8 cellular contexts compared by ENCODE assay signal in genomic region chr6:156776470-156776840, GRCh38. TPM values are rescaled to one million over a fixed set of nuclear protein-coding genes. Genes with fewer than 3 reads are reported as not detected.
DNase-seq lines count a peak whose midpoint lies in the region; ATAC-seq and TF ChIP-seq lines count a peak whose summit lies in the region.

No MANE protein-coding gene starts in this region.

- peaks cover 25% of the 10 kb centered on the region for H3K79me2 ChIP-seq in KMS-11 (ENCODE audit: insufficient read depth, low read depth)

- ATAC-seq in HG02610 (IDR thresholded peaks at IDR 0.05; ENCODE audit: unreplicated experiment) = no peak
- ATAC-seq in GM21529 (IDR thresholded peaks at IDR 0.05; ENCODE audit: unreplicated experiment) = no peak

- H3K27ac ChIP-seq in KMS-11 (peak overlapping the region; percentile 98), ovary (peak overlapping the region; percentile 96)

- no peak for TF ChIP-seq POLR2A in ovary (IDR thresholded peaks at IDR 0.05)

- H3K36me3 Mint-ChIP-seq in T-helper 2 cell treated with Interferon-gamma antibody and Interleukin-4, amounts not matched to agents 5 μg/mL and 100 μg/mL, for 36 hours (ENCODE audit: low read depth) = no peaks in the 10 kb centered on the region

- no peaks in the 10 kb centered on the region for H3K9me3 Mint-ChIP-seq in T-helper 2 cell treated with Interferon-gamma antibody and Interleukin-4, amounts not matched to agents 5 μg/mL and 100 μg/mL, for 36 hours

- intact Hi-C loops in ovary (cut with DNase I) = loop anchor here (2.0 to 10.0 kb wide), 5 partner anchors 54 to 248 kb away; no protein-coding TSS in a partner anchor

- H3K4me3 Mint-ChIP-seq in T-helper 2 cell treated with Interferon-gamma antibody and Interleukin-4, amounts not matched to agents 5 μg/mL and 100 μg/mL, for 36 hours = peak overlapping the region; percentile 89

- H3K4me2 ChIP-seq in KMS-11 = peak overlapping the region; percentile 41

- WGBS in ovary, 3 donors = 2 to 3% (median 3%) methylated on average over 8 of the region's 8 CpGs

- H3K27me3 Mint-ChIP-seq in T-helper 2 cell treated with Interferon-gamma antibody and Interleukin-4, amounts not matched to agents 5 μg/mL and 100 μg/mL, for 36 hours (ENCODE audit: low read depth) = no peaks in the 10 kb centered on the region

- H3K4me1 ChIP-seq in KMS-11 (ENCODE audit: low read depth, poor library complexity, severe bottlenecking) = peaks cover 22% of the 10 kb centered on the region
- H3K4me1 ChIP-seq in ovary (ENCODE audit: insufficient read depth) = peaks cover 2% of the 10 kb centered on the region

- no peak for TF ChIP-seq EP300 in ovary (IDR thresholded peaks at IDR 0.05)

- peak overlapping the region; percentile 91 for H3K27ac Mint-ChIP-seq in T-helper 2 cell treated with Interferon-gamma antibody and Interleukin-4, amounts not matched to agents 5 μg/mL and 100 μg/mL, for 36 hours

- TF ChIP-seq CTCF in KMS-11 (conservative IDR thresholded peaks at IDR 0.05; ENCODE audit: low read depth, low read length) (no peak), fibroblast of mammary gland (conservative IDR thresholded peaks at IDR 0.05; ENCODE audit: control insufficient read depth, insufficient read depth, low read depth, low read length) (no peak), ovary (IDR thresholded peaks at IDR 0.05) (no peak)

- no peaks in the 10 kb centered on the region for H3K36me3 ChIP-seq in KMS-11 (ENCODE audit: insufficient read depth)
- H3K36me3 ChIP-seq in ovary = no peaks in the 10 kb centered on the region

- H3K9me3 ChIP-seq in ovary = no peaks in the 10 kb centered on the region

- peaks cover 26% of the 10 kb centered on the region for H3K4me1 Mint-ChIP-seq in T-helper 2 cell treated with Interferon-gamma antibody and Interleukin-4, amounts not matched to agents 5 μg/mL and 100 μg/mL, for 36 hours (ENCODE audit: low read depth)

- peak overlapping the region; percentile 96; the same call in 1 of the 2 replicates for H3K9ac ChIP-seq in KMS-11

- H2AFZ ChIP-seq in KMS-11 (ENCODE audit: low read depth) = peak overlapping the region; percentile 55

- H3K4me3 ChIP-seq in KMS-11 (IDR thresholded peaks at IDR 0.05; ENCODE audit: insufficient read depth, low read depth, low read length) (no peak overlapping the region), fibroblast of mammary gland (ENCODE audit: control insufficient read depth, low read depth, low read length) (peak overlapping the region; percentile 61), ovary (peak overlapping the region; percentile 77)

- DNase-seq in EH (ENCODE audit: low read depth) (peak; percentile 58), fibroblast of mammary gland (ENCODE audit: low read depth) (peak; percentile 64), ovary (no peak), putamen (ENCODE audit: low spot score) (no peak)
- peak; percentile 17 for DNase-seq in T-helper 2 cell treated with Interferon-gamma antibody and Interleukin-4, amounts not matched to agents 5 μg/mL and 100 μg/mL, for 36 hours (ENCODE audit: low spot score)

- H4K20me1 ChIP-seq in KMS-11 (ENCODE audit: insufficient read depth) = no peaks in the 10 kb centered on the region

- no peaks in the 10 kb centered on the region for H3K27me3 ChIP-seq in KMS-11 (ENCODE audit: insufficient read depth, low read depth)
- H3K27me3 ChIP-seq in ovary = no peaks in the 10 kb centered on the region

RNA-seq across cellular contexts. Expression of gene ARID1B, which starts 0.7 kb away (rescaled TPM):
- total RNA-seq in ovary = 100 to 1,000 TPM in 6 of 7 donors, 10 to 100 TPM in 1; 96.3 to 144 (median 106) TPM
- 10 to 100 TPM; 33.2 to 58.5 TPM for polyA plus RNA-seq in ovary

Comparison
In these comparisons a context has a peak if more than half of its experiments do, and no peak if none do; other contexts are left out.
1. DNase-seq: peak in EH (single experiment), T-helper 2 cell treated with Interferon-gamma antibody and Interleukin-4, amounts not matched to agents 5 μg/mL and 100 μg/mL, for 36 hours (single experiment) and fibroblast of mammary gland (single experiment); none in ovary (0 of 5) and putamen (single experiment).